In genomic region chr11:76702378-76703128, GRCh38 we compare ENCODE assay signal across 17 cellular contexts. TPM values are rescaled to one million over a fixed set of nuclear protein-coding genes. Genes with fewer than 3 reads are reported as not detected.
DNase-seq lines count a peak whose midpoint lies in the region; ATAC-seq, FAIRE-seq and TF ChIP-seq lines count a peak whose summit lies in the region.
"Had no signal": no experiment of that assay in that cellular context is flagged by ENCODE, and none has a peak within 500 bp of the region (broad histone marks: within the 10 kb centered on the region; RNA-seq: fewer than 3 reads in every experiment).

No MANE protein-coding gene starts in this region.

- no peaks in the 10 kb centered on the region for H3K27me3 Mint-ChIP-seq in astrocyte (ENCODE audit: low read depth, unreplicated experiment)
- peaks cover 13% of the 10 kb centered on the region for H3K27me3 Mint-ChIP-seq in T-helper 2 cell treated with Interferon-gamma antibody and Interleukin-4, amounts not matched to agents 5 μg/mL and 100 μg/mL, for 36 hours (ENCODE audit: low read depth)

- H3K9me3 ChIP-seq in GM23248 (ENCODE audit: low read depth) (no peaks in the 10 kb centered on the region), astrocyte (ENCODE audit: insufficient read depth, low read depth, low read length) (no peaks in the 10 kb centered on the region), smooth muscle cell (replicated peaks; ENCODE audit: low read depth) (no peaks in the 10 kb centered on the region)
- H3K9me3 ChIP-seq: Peyer's patch had no signal

- H3K4me1 ChIP-seq in GM23248 (ENCODE audit: insufficient read depth) (peaks cover 27% of the 10 kb centered on the region), astrocyte (ENCODE audit: insufficient read depth, low read length) (peaks cover 34% of the 10 kb centered on the region), smooth muscle cell (ENCODE audit: low read depth) (peaks cover 25% of the 10 kb centered on the region)
- H3K4me1 ChIP-seq: Peyer's patch had no signal

- in situ Hi-C loops in GM23248 (cut with MboI) = no loop called here

- H3F3A ChIP-seq in GM23248 (ENCODE audit: insufficient read depth) (peaks cover 25% of the 10 kb centered on the region), smooth muscle cell (ENCODE audit: low read depth) (peaks cover 37% of the 10 kb centered on the region)

- H3K79me2 ChIP-seq in GM23248 (ENCODE audit: insufficient read depth) = no peaks in the 10 kb centered on the region
- no peaks in the 10 kb centered on the region for H3K79me2 ChIP-seq in astrocyte (ENCODE audit: insufficient read depth, low read length)
- H3K79me2 ChIP-seq in smooth muscle cell (ENCODE audit: low read depth) = no peaks in the 10 kb centered on the region

- H3K4me3 ChIP-seq in GM23248 (no peak overlapping the region), astrocyte (ENCODE audit: insufficient read depth, low read depth, low read length) (no peak overlapping the region), smooth muscle cell (no peak overlapping the region)
- H3K4me3 ChIP-seq: Peyer's patch had no signal

- no peak overlapping the region for H2AFZ ChIP-seq in GM23248
- H2AFZ ChIP-seq in astrocyte (ENCODE audit: low read depth, low read length) = no peak overlapping the region
- peak overlapping the region; percentile 39 for H2AFZ ChIP-seq in smooth muscle cell (ENCODE audit: low read depth)

- H3K4me2 ChIP-seq in GM23248 (ENCODE audit: unreplicated experiment) = no peak overlapping the region
- H3K4me2 ChIP-seq in astrocyte (ENCODE audit: low read length) = no peak overlapping the region
- H3K4me2 ChIP-seq in smooth muscle cell = peak overlapping the region; percentile 41

- H3K4me1 Mint-ChIP-seq in astrocyte (ENCODE audit: low read depth, unreplicated experiment) = peaks cover 34% of the 10 kb centered on the region
- H3K4me1 Mint-ChIP-seq in T-helper 2 cell treated with Interferon-gamma antibody and Interleukin-4, amounts not matched to agents 5 μg/mL and 100 μg/mL, for 36 hours (ENCODE audit: low read depth) = no peaks in the 10 kb centered on the region
- H3K4me1 Mint-ChIP-seq: B cell had no signal

- H3K36me3 Mint-ChIP-seq in astrocyte (ENCODE audit: low read depth, unreplicated experiment) = no peaks in the 10 kb centered on the region
- no peaks in the 10 kb centered on the region for H3K36me3 Mint-ChIP-seq in T-helper 2 cell treated with Interferon-gamma antibody and Interleukin-4, amounts not matched to agents 5 μg/mL and 100 μg/mL, for 36 hours (ENCODE audit: low read depth)

- DNase-seq in GM23248 = peak; percentile 23
- peak; percentile 95 for DNase-seq in OCI-M1 (lab: John Stamatoyannopoulos, UW)
- DNase-seq in astrocyte (ENCODE audit: low read depth) = no peak
- DNase-seq in smooth muscle cell (lab: John Stamatoyannopoulos, UW; ENCODE audit: unreplicated experiment) = no peak
- DNase-seq in HK-2 (ENCODE audit: unreplicated experiment) = no peak
- no peak for DNase-seq in T-helper 2 cell treated with Interferon-gamma antibody and Interleukin-4, amounts not matched to agents 5 μg/mL and 100 μg/mL, for 36 hours (ENCODE audit: low spot score)
- DNase-seq: CD4-positive, alpha-beta T cell; H7; KBM-7; NCI-H1048; NCI-H2107; NCI-H345; Peyer's patch; SHP77 had no signal

- H3K4me3 Mint-ChIP-seq in astrocyte (ENCODE audit: unreplicated experiment) = no peak overlapping the region
- H3K4me3 Mint-ChIP-seq in T-helper 2 cell treated with Interferon-gamma antibody and Interleukin-4, amounts not matched to agents 5 μg/mL and 100 μg/mL, for 36 hours = no peak overlapping the region
- H3K4me3 Mint-ChIP-seq: B cell; CD4-positive, alpha-beta T cell had no signal

- H4K20me1 ChIP-seq in GM23248 (ENCODE audit: insufficient read depth) = no peaks in the 10 kb centered on the region
- H4K20me1 ChIP-seq in astrocyte (ENCODE audit: insufficient read depth, low read length) = no peaks in the 10 kb centered on the region
- no peaks in the 10 kb centered on the region for H4K20me1 ChIP-seq in smooth muscle cell (ENCODE audit: low read depth)

- H3K36me3 ChIP-seq in GM23248 (ENCODE audit: low read depth) = no peaks in the 10 kb centered on the region
- H3K36me3 ChIP-seq in astrocyte (ENCODE audit: insufficient read depth, low read length) = no peaks in the 10 kb centered on the region
- H3K36me3 ChIP-seq in smooth muscle cell (ENCODE audit: low read depth) = no peaks in the 10 kb centered on the region
- H3K36me3 ChIP-seq: Peyer's patch had no signal

- peak overlapping the region; percentile 38 for H3K27ac Mint-ChIP-seq in astrocyte (ENCODE audit: unreplicated experiment)
- H3K27ac Mint-ChIP-seq in T-helper 2 cell treated with Interferon-gamma antibody and Interleukin-4, amounts not matched to agents 5 μg/mL and 100 μg/mL, for 36 hours = no peak overlapping the region
- H3K27ac Mint-ChIP-seq: B cell; CD4-positive, alpha-beta T cell had no signal

- WGBS in GM23248 (ENCODE audit: low coverage in 1 of 2, low lambda C conversion rate in 2 of 2, missing lambda C conversion rate in 2 of 2), 2 experiments = 61 to 65% methylated on average over 3 of the region's 3 CpGs
- 18% methylated on average over 3 of the region's 3 CpGs for WGBS in smooth muscle cell (ENCODE audit: low lambda C conversion rate)

- H3K27ac ChIP-seq in GM23248 (no peak overlapping the region), astrocyte (ENCODE audit: low read depth, low read length) (no peak overlapping the region), smooth muscle cell (ENCODE audit: low read depth) (peak overlapping the region; percentile 88)
- H3K27ac ChIP-seq: Peyer's patch had no signal

- no peak for FAIRE-seq in astrocyte (lab: Jason Lieb, UNC)
- FAIRE-seq: HTR-8/SVneo had no signal

- no peak for ATAC-seq in HG02623 (IDR thresholded peaks at IDR 0.05; ENCODE audit: unreplicated experiment)

- H3K27me3 ChIP-seq in GM23248 (replicated peaks; ENCODE audit: insufficient read depth) (no peaks in the 10 kb centered on the region), astrocyte (ENCODE audit: insufficient read depth, low read length) (peaks cover 4% of the 10 kb centered on the region), smooth muscle cell (ENCODE audit: low read depth) (no peaks in the 10 kb centered on the region)
- H3K27me3 ChIP-seq: Peyer's patch had no signal

- TF ChIP-seq CTCF in astrocyte (IDR thresholded peaks at IDR 0.05; ENCODE audit: insufficient read depth, low read depth, low read length) = no peak
- no peak for TF ChIP-seq CTCF in smooth muscle cell (IDR thresholded peaks at IDR 0.05; ENCODE audit: borderline replicate concordance, insufficient read depth, poor library complexity, severe bottlenecking)

- H3K9me2 ChIP-seq in GM23248 (ENCODE audit: insufficient read depth) = no peaks in the 10 kb centered on the region

- H3K9ac ChIP-seq in GM23248 = no peak overlapping the region
- H3K9ac ChIP-seq in astrocyte (ENCODE audit: low read length) = no peak overlapping the region
- peak overlapping the region; percentile 49 for H3K9ac ChIP-seq in smooth muscle cell (ENCODE audit: low read depth)

- peaks cover 9% of the 10 kb centered on the region for H3K9me3 Mint-ChIP-seq in astrocyte (ENCODE audit: unreplicated experiment)
- H3K9me3 Mint-ChIP-seq in T-helper 2 cell treated with Interferon-gamma antibody and Interleukin-4, amounts not matched to agents 5 μg/mL and 100 μg/mL, for 36 hours = no peaks in the 10 kb centered on the region

RNA-seq across cellular contexts. Expression of gene LRRC32, which starts 32.0 kb away (rescaled TPM):
- total RNA-seq in GM23248 (2014; rRNA removed; shearing (Covaris generic)) = 4.2 and 7.9 TPM in 2 replicates
- polyA plus RNA-seq in GM23248 (2016; fragmentation: Nextera tagmentation; extraction: Ambion mirVana) (3.5 and 4.0 TPM in 2 replicates), smooth muscle cell (330 and 444 TPM in 2 replicates)
- total RNA-seq in astrocyte (24.4 and 43.7 TPM in 2 replicates), smooth muscle cell (147 and 171 TPM in 2 replicates)

Comparison
In these comparisons a context has a peak if more than half of its experiments do, and no peak if none do; other contexts are left out.
1. DNase-seq: peak in GM23248 (single experiment) and OCI-M1 (single experiment); none in astrocyte (single experiment), smooth muscle cell (single experiment), HK-2 (single experiment) and T-helper 2 cell treated with Interferon-gamma antibody and Interleukin-4, amounts not matched to agents 5 μg/mL and 100 μg/mL, for 36 hours (single experiment).